Comparison of ENCODE assay signal across 1 cellular context in the genomic region with DNA sequence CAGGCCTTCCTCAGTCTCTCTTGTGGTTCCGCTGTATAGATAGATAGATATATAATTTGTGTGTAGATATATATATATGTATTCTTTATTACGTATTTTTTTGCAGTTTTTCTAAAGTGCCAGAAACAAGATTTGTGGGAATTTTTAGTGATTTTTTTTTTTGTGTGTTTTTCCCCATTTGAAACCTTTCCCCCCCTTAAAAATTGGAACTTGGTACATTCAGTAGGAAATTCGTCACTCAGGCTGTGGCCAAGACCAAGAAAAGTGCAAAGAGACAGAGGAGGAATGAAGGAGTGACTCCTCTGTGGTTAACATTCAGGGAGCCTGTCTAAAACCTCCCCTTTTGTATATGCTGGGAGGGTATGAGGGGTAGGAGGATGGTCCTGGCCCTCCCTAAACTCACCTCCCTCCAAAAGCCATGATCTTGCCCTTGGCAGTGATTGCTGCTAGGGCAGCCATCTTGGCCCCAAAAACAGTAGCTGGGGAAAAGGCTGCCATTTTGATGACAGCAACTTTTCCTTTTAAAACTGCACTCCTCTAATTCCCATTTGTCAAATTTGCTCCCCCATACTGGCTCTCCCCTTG.
TF ChIP-seq lines count a peak whose summit lies in the region.

No MANE protein-coding gene starts in this region.

TF ChIP-seq in H1, 55 proteins besides CTCF, POLR2A, EP300 and RAD21:
- TF ChIP-seq BCL11A (IDR thresholded peaks at IDR 0.05; ENCODE audit: low read depth in 2 of 2, low read length in 2 of 2) (no peak), CHD2 (IDR thresholded peaks at IDR 0.05; ENCODE audit: low read length) (no peak), YY1 (IDR thresholded peaks at IDR 0.05; ENCODE audit: low read depth, low read length) (peak; percentile 91), SAP30 (IDR thresholded peaks at IDR 0.05; ENCODE audit: insufficient read depth, insufficient replicate concordance, low read length) (no peak), CHD1 (IDR thresholded peaks at IDR 0.05; ENCODE audit: low read depth, low read length) (no peak)
TF ChIP-seq in H1: peak in this region for 1.
